Comparison of ENCODE assay signal across 18 cellular contexts in the genomic region with DNA sequence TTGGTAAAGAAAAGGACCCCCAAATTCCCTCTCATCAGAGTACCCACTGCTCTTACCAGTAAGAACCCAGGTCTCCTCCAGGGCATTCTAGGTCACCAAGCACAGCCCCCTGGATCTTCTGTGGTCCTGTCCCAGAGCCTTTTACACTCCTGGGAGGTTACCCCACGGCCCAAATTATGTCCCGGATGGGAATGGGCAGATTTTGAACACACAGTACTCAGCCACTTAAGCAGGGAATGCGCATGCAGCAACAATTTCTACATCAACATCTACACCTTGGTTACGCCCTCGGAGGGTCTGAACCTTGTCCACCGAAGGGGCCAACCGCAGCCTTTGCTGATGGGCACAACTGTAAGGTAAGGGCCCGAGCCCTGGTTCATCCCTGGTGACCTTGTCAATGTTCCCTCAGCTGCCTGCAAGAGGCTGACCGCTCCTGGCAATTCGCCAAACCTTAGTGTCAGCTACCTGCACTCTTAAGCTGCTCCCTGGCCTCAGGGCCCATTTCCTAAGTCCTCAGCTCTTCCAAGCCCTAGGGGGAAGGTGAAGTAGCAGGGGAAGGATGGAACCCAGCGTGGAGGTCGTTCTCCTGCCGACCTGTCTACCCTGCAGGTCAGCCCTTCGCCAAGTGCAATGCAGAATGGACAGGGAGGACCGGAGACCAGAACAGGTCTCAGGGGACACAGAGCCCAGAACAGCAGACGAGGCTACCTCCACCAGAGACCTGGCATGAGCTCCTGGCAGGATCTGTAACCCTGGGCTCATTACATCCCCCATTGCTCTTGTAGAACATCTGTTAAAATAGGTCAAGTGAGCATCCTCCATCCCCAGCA. TPM values are rescaled to one million over a fixed set of nuclear protein-coding genes. Genes with fewer than 3 reads are reported as not detected.
A peak's percentile ranks its signal among the peaks of the same experiment; 100 is the strongest.
DNase-seq lines count a peak whose midpoint lies in the region; ATAC-seq and TF ChIP-seq lines count a peak whose summit lies in the region.
"Had no signal": no experiment of that assay in that cellular context is flagged by ENCODE, and none has a peak within 500 bp of the region (broad histone marks: within the 10 kb centered on the region; RNA-seq: fewer than 3 reads in every experiment).

No MANE protein-coding gene starts in this region.

- H3K4me3 ChIP-seq in coronary artery (no peak overlapping the region), mucosa of descending colon (no peak overlapping the region)
- H3K4me3 ChIP-seq: GM23338, HAP-1 had no signal

- no peaks in the 10 kb centered on the region for H3K9me3 ChIP-seq in mucosa of descending colon
- H3K9me3 ChIP-seq: BE2C, HAP-1 had no signal

- ATAC-seq in mucosa of descending colon (no peak), GM18520 (IDR thresholded peaks at IDR 0.05; ENCODE audit: unreplicated experiment) (no peak)
- ATAC-seq: GM23338, Panc1, SK-N-SH treated with all-trans-retinoic acid at 6 μM for 48 hours had no signal

- DNase-seq in COLO668 (lab: John Stamatoyannopoulos, UW; ENCODE audit: unreplicated experiment) (peak; percentile 1), G401 (ENCODE audit: low spot score) (peak; percentile 25), coronary artery (ENCODE audit: low spot score) (peak; percentile 63), islet precursor cell (peak; percentile 40), MV-4-11 (lab: John Stamatoyannopoulos, UW) (no peak), mucosa of descending colon (no peak)
- DNase-seq: BE2C, DMS79, Kasumi-1, NCI-H1417 treated with DMSO at 0.1 percent for 48 hours, NCI-H187, NCI-H69 had no signal

- in situ Hi-C loops in G401 (cut with HindIII; ENCODE audit: low sequenced_read_pairs), result no loop called here

- intact Hi-C loops in mucosa of descending colon (cut with DNase I, micrococcal nuclease), result no loop called here

- TF ChIP-seq CTCF in coronary artery (IDR thresholded peaks at IDR 0.05) (no peak), mucosa of descending colon (IDR thresholded peaks at IDR 0.05) (no peak)

- H3K36me3 ChIP-seq in mucosa of descending colon (ENCODE audit: low read depth), result no peaks in the 10 kb centered on the region
- H3K36me3 ChIP-seq: BE2C had no signal

- H3K4me1 ChIP-seq in mucosa of descending colon (ENCODE audit: low read depth), result no peaks in the 10 kb centered on the region
- H3K4me1 ChIP-seq: BE2C, HAP-1 had no signal

- H3K27ac ChIP-seq in coronary artery, result no peak overlapping the region

RNA-seq across cellular contexts. Expression of gene TIMP1, which starts 5.9 kb away (rescaled TPM):
- total RNA-seq in G401 (2014; rRNA removed; shearing (Covaris generic)), result 43.0 and 56.7 TPM in 2 replicates
- 100 to 1,000 TPM in 1 of 3 donors, 10 to 100 TPM in 2; 25.4 to 143 (median 96.9) TPM for total RNA-seq in mucosa of descending colon

RNA-seq across cellular contexts. Expression of gene ARAF, which starts 27.1 kb away (rescaled TPM):
- total RNA-seq in G401 (2014; rRNA removed; shearing (Covaris generic)), result 5.8 and 8.2 TPM in 2 replicates
- 100 to 1,000 TPM in 1 of 3 donors, 10 to 100 TPM in 2; 82.1 to 108 (median 90.1) TPM for total RNA-seq in mucosa of descending colon

RNA-seq across cellular contexts. Expression of gene SYN1, which starts 31.5 kb away (rescaled TPM):
- total RNA-seq in G401 (2014; rRNA removed; shearing (Covaris generic)), result 0.61 TPM in 1 of 2 replicates, not detected in the other
- 1 to 10 TPM in 2 of 3 donors, under 1 TPM in 1; 0.78 to 4.1 (median 1.6) TPM for total RNA-seq in mucosa of descending colon
- total RNA-seq: NCI-H460 had no signal

RNA-seq across cellular contexts. Expression of gene CFP, which starts 41.6 kb away (rescaled TPM):
- 0.27 TPM in 1 of 2 replicates, not detected in the other for total RNA-seq in G401 (2014; rRNA removed; shearing (Covaris generic))
- total RNA-seq in mucosa of descending colon, result 1 to 10 TPM in 2 of 3 donors, under 1 TPM in 1; 0.96 to 4.0 (median 2.9) TPM

Comparison
In these comparisons a context has a peak if more than half of its experiments do, and no peak if none do; other contexts are left out.
1. DNase-seq: peak in COLO668 (single experiment), G401 (single experiment), coronary artery (single experiment) and islet precursor cell (single experiment); none in MV-4-11 (single experiment) and mucosa of descending colon (0 of 3).